Comparison of ENCODE assay signal across 24 cellular contexts in genomic region chr3:102492300-102492699, GRCh38. TPM values are rescaled to one million over a fixed set of nuclear protein-coding genes. Genes with fewer than 3 reads are reported as not detected.
DNase-seq lines count a peak whose midpoint lies in the region; ATAC-seq and TF ChIP-seq lines count a peak whose summit lies in the region.
"Had no signal": no experiment of that assay in that cellular context is flagged by ENCODE, and none has a peak within 500 bp of the region (broad histone marks: within the 10 kb centered on the region; RNA-seq: fewer than 3 reads in every experiment).

No MANE protein-coding gene starts in this region.

- H3K14ac ChIP-seq in mesenchymal stem cell (ENCODE audit: low read length in 2 of 2) (no peak overlapping the region), neuronal stem cell (ENCODE audit: low read length) (no peak overlapping the region), trophoblast cell (ENCODE audit: low read length) (no peak overlapping the region)

- no peaks in the 10 kb centered on the region for H3K79me2 ChIP-seq in trophoblast cell (ENCODE audit: control insufficient read depth, insufficient read depth, low read length, poor library complexity)

- H3K23ac ChIP-seq in mesenchymal stem cell (ENCODE audit: low read length in 2 of 2), result no peak overlapping the region
- H3K23ac ChIP-seq in neuronal stem cell (ENCODE audit: low read depth, low read length, poor library complexity), result no peak overlapping the region
- no peak overlapping the region for H3K23ac ChIP-seq in trophoblast cell (ENCODE audit: low read length)

- H3K4me1 ChIP-seq in mesenchymal stem cell (ENCODE audit: control insufficient read depth, insufficient read depth, low read depth, low read length) (no peaks in the 10 kb centered on the region), neuronal stem cell (ENCODE audit: control insufficient read depth in 2 of 2, insufficient read depth in 1 of 2, low read depth in 1 of 2, low read length in 2 of 2) (peaks cover 0 to 1% of the 10 kb centered on the region in 2 donors), upper lobe of right lung (no peaks in the 10 kb centered on the region), trophoblast cell (ENCODE audit: control insufficient read depth in 1 of 2, insufficient read depth in 2 of 2, low read length in 2 of 2) (no peaks in the 10 kb centered on the region)
- H3K4me1 ChIP-seq: BE2C, BLaER1 had no signal

- H4K8ac ChIP-seq in mesenchymal stem cell (ENCODE audit: low read length), result no peak overlapping the region
- no peak overlapping the region for H4K8ac ChIP-seq in neuronal stem cell (ENCODE audit: low read depth, low read length)
- H4K8ac ChIP-seq in trophoblast cell (ENCODE audit: low read depth, low read length), result no peak overlapping the region

- no peak overlapping the region for H2AFZ ChIP-seq in mesenchymal stem cell (ENCODE audit: low read depth, low read length)
- H2AFZ ChIP-seq in neuronal stem cell (ENCODE audit: low read length), result no peak overlapping the region
- H2AFZ ChIP-seq in trophoblast cell (ENCODE audit: insufficient read depth, low read length, poor library complexity), result no peak overlapping the region

- H4K91ac ChIP-seq in mesenchymal stem cell (ENCODE audit: low read length), result peak overlapping the region; percentile 23
- no peak overlapping the region for H4K91ac ChIP-seq in neuronal stem cell (ENCODE audit: low read depth, low read length, poor library complexity)
- H4K91ac ChIP-seq in trophoblast cell (ENCODE audit: low read depth, low read length), result no peak overlapping the region

- H3K4me3 ChIP-seq in mesenchymal stem cell (ENCODE audit: insufficient read depth in 1 of 2, low read depth in 1 of 2, low read length in 2 of 2) (no peak overlapping the region), neuronal stem cell (ENCODE audit: low read length in 2 of 2) (peak overlapping the region in 1 of 2 donors; percentile 55), upper lobe of right lung (no peak overlapping the region), trophoblast cell (ENCODE audit: low read depth, low read length) (no peak overlapping the region)
- H3K4me3 ChIP-seq: BLaER1, GM12878 had no signal

- H3K27ac ChIP-seq in mesenchymal stem cell (ENCODE audit: low read length, poor library complexity, severe bottlenecking) (no peak overlapping the region), neuronal stem cell (replicated peaks; ENCODE audit: low read length) (no peak overlapping the region), upper lobe of right lung (no peak overlapping the region), trophoblast cell (ENCODE audit: low read depth, low read length) (no peak overlapping the region)
- H3K27ac ChIP-seq: BLaER1 had no signal

- DNase-seq in mesenchymal stem cell, result no peak
- DNase-seq in neuronal stem cell (ENCODE audit: low spot score), result no peak
- DNase-seq in upper lobe of right lung, result peak; percentile 58
- no peak for DNase-seq in trophoblast cell
- DNase-seq: 8988T; ACHN; BE2C; C1 segment of cervical spinal cord; CD4-positive, alpha-beta memory T cell; CD4-positive, CD25-positive, alpha-beta regulatory T cell; CD8-positive, alpha-beta memory T cell; COR-L47; DMS 273 treated with DMSO at 0.1 percent for 48 hours; DMS153; DMS53; DMS79; DND-41; EL; GDM1 had no signal

- H3K4ac ChIP-seq in mesenchymal stem cell (ENCODE audit: low read depth in 1 of 2, low read length in 2 of 2) (no peak overlapping the region), neuronal stem cell (ENCODE audit: low read length) (no peak overlapping the region), trophoblast cell (ENCODE audit: low read depth, low read length) (no peak overlapping the region)

- H3K27me3 ChIP-seq in mesenchymal stem cell (ENCODE audit: control insufficient read depth in 1 of 2, insufficient read depth in 1 of 2, low read length in 2 of 2) (no peaks in the 10 kb centered on the region), neuronal stem cell (ENCODE audit: control insufficient read depth in 3 of 3, insufficient read depth in 3 of 3, low read depth in 1 of 3, low read length in 3 of 3) (no peaks in the 10 kb centered on the region), upper lobe of right lung (no peaks in the 10 kb centered on the region), trophoblast cell (ENCODE audit: insufficient read depth, low read length) (no peaks in the 10 kb centered on the region)
- H3K27me3 ChIP-seq: BE2C, BLaER1 had no signal

- WGBS in mesenchymal stem cell, result 90% methylated on average over 8 of the region's 8 CpGs
- no CpG with 5 or more reads among the region's 8 CpGs for WGBS in neuronal stem cell (ENCODE audit: extremely low coverage in 2 of 2, insufficient read length in 2 of 2, insufficient replicate concordance in 1 of 2), 2 donors
- no CpG with 5 or more reads among the region's 8 CpGs for whole genome bisulfite sequencing in trophoblast cell (ENCODE audit: extremely low coverage, insufficient coverage, insufficient read length)

- H4K12ac ChIP-seq in trophoblast cell (ENCODE audit: low read depth, low read length), result no peak overlapping the region

- H3K4me2 ChIP-seq in mesenchymal stem cell (ENCODE audit: low read length, poor library complexity, severe bottlenecking), result no peak overlapping the region
- no peak overlapping the region for H3K4me2 ChIP-seq in neuronal stem cell (ENCODE audit: insufficient read depth, low read length, poor library complexity, severe bottlenecking)
- H3K4me2 ChIP-seq in trophoblast cell (ENCODE audit: low read length), result no peak overlapping the region
- H3K4me2 ChIP-seq: BLaER1 had no signal

- intact Hi-C loops in upper lobe of right lung (cut with DNase I), result no loop called here

- no peaks in the 10 kb centered on the region for H3K36me3 ChIP-seq in mesenchymal stem cell (ENCODE audit: control insufficient read depth in 1 of 2, insufficient read depth in 2 of 2, low read depth in 1 of 2, low read length in 2 of 2)
- H3K36me3 ChIP-seq in neuronal stem cell (replicated peaks in 1 of 2; ENCODE audit: control insufficient read depth in 2 of 2, insufficient read depth in 2 of 2, low read length in 2 of 2), result no peaks in the 10 kb centered on the region
- no peaks in the 10 kb centered on the region for H3K36me3 ChIP-seq in upper lobe of right lung
- H3K36me3 ChIP-seq in trophoblast cell (ENCODE audit: control insufficient read depth in 1 of 2, insufficient read depth in 2 of 2, low read length in 2 of 2), result no peaks in the 10 kb centered on the region
- H3K36me3 ChIP-seq: BE2C, BLaER1 had no signal

- H3K9me3 ChIP-seq in mesenchymal stem cell (ENCODE audit: control insufficient read depth, low read length) (no peaks in the 10 kb centered on the region), neuronal stem cell (replicated peaks in 1 of 2; ENCODE audit: control insufficient read depth in 2 of 2, insufficient read depth in 1 of 2, low read depth in 1 of 2, low read length in 2 of 2) (no peaks in the 10 kb centered on the region), upper lobe of right lung (no peaks in the 10 kb centered on the region), trophoblast cell (ENCODE audit: insufficient read depth, low read depth, low read length) (peaks cover 3% of the 10 kb centered on the region)
- H3K9me3 ChIP-seq: BE2C had no signal

- no peak overlapping the region for H2BK12ac ChIP-seq in mesenchymal stem cell (ENCODE audit: low read length in 2 of 2)
- no peak overlapping the region for H2BK12ac ChIP-seq in neuronal stem cell (ENCODE audit: low read length)
- no peak overlapping the region for H2BK12ac ChIP-seq in trophoblast cell (ENCODE audit: low read length)

- no peak overlapping the region for H2BK15ac ChIP-seq in mesenchymal stem cell (ENCODE audit: low read depth, poor library complexity, severe bottlenecking)
- H2BK15ac ChIP-seq in neuronal stem cell (ENCODE audit: low read length), result no peak overlapping the region

- H2BK5ac ChIP-seq in mesenchymal stem cell (ENCODE audit: low read depth, low read length, poor library complexity, severe bottlenecking) (no peak overlapping the region), neuronal stem cell (ENCODE audit: low read length) (no peak overlapping the region), trophoblast cell (ENCODE audit: low read depth, low read length, poor library complexity) (no peak overlapping the region)

- no peak overlapping the region for H3K9ac ChIP-seq in mesenchymal stem cell (ENCODE audit: low read length)
- H3K9ac ChIP-seq in neuronal stem cell (ENCODE audit: low read depth, low read length, poor library complexity), result no peak overlapping the region
- H3K9ac ChIP-seq in trophoblast cell (ENCODE audit: low read length), result no peak overlapping the region
- H3K9ac ChIP-seq: BLaER1 had no signal

- H3K79me1 ChIP-seq in mesenchymal stem cell (replicated peaks; ENCODE audit: low read length, poor library complexity, severe bottlenecking) (no peaks in the 10 kb centered on the region), neuronal stem cell (ENCODE audit: low read depth, low read length) (no peaks in the 10 kb centered on the region), trophoblast cell (ENCODE audit: low read length) (no peaks in the 10 kb centered on the region)

- H2AK5ac ChIP-seq in mesenchymal stem cell (ENCODE audit: low read length, severe bottlenecking), result no peak overlapping the region
- no peak overlapping the region for H2AK5ac ChIP-seq in neuronal stem cell (ENCODE audit: low read depth, low read length)
- H2AK5ac ChIP-seq in trophoblast cell (ENCODE audit: low read length), result no peak overlapping the region

- H2BK120ac ChIP-seq in mesenchymal stem cell (ENCODE audit: low read depth, low read length) (no peak overlapping the region), neuronal stem cell (ENCODE audit: low read depth, low read length) (no peak overlapping the region), trophoblast cell (ENCODE audit: insufficient read depth, low read length, poor library complexity) (no peak overlapping the region)

- TF ChIP-seq CTCF in upper lobe of right lung (IDR thresholded peaks at IDR 0.05), result no peak

- ATAC-seq in upper lobe of right lung, result no peak
- ATAC-seq in GM19463 (IDR thresholded peaks at IDR 0.05; ENCODE audit: unreplicated experiment), result no peak
- ATAC-seq: GM12878 had no signal

- H3K18ac ChIP-seq in mesenchymal stem cell (ENCODE audit: low read depth in 1 of 2, low read length in 2 of 2), result no peak overlapping the region
- H3K18ac ChIP-seq in neuronal stem cell (ENCODE audit: low read length), result peak overlapping the region; percentile 41
- no peak overlapping the region for H3K18ac ChIP-seq in trophoblast cell (ENCODE audit: low read length)

RNA-seq across cellular contexts. Expression of gene ZPLD1, which starts 57.5 kb away (rescaled TPM):
- polyA plus RNA-seq in mesenchymal stem cell (2013, experiment 1 of 2), result 0.01 TPM
- not detected for polyA plus RNA-seq in mesenchymal stem cell (2013, experiment 2 of 2)
- polyA plus RNA-seq in neuronal stem cell (2013, experiment 1 of 2), result not detected
- polyA plus RNA-seq in neuronal stem cell (2013, experiment 2 of 2), result not detected
- total RNA-seq in upper lobe of right lung, result not detected
- polyA plus RNA-seq in trophoblast cell (2013), result 0.01 and 0.03 TPM in 2 replicates
- total RNA-seq: CD4-positive, alpha-beta memory T cell; CD4-positive, CD25-positive, alpha-beta regulatory T cell; CD8-positive, alpha-beta memory T cell; G401; GM12878 had no signal
- polyA plus RNA-seq: CD14-positive monocyte; CD4-positive, alpha-beta memory T cell; CD4-positive, CD25-positive, alpha-beta regulatory T cell; CD8-positive, alpha-beta memory T cell; GM12878 had no signal
